ENCODE assay signal across 11 cellular contexts in the genomic region with DNA sequence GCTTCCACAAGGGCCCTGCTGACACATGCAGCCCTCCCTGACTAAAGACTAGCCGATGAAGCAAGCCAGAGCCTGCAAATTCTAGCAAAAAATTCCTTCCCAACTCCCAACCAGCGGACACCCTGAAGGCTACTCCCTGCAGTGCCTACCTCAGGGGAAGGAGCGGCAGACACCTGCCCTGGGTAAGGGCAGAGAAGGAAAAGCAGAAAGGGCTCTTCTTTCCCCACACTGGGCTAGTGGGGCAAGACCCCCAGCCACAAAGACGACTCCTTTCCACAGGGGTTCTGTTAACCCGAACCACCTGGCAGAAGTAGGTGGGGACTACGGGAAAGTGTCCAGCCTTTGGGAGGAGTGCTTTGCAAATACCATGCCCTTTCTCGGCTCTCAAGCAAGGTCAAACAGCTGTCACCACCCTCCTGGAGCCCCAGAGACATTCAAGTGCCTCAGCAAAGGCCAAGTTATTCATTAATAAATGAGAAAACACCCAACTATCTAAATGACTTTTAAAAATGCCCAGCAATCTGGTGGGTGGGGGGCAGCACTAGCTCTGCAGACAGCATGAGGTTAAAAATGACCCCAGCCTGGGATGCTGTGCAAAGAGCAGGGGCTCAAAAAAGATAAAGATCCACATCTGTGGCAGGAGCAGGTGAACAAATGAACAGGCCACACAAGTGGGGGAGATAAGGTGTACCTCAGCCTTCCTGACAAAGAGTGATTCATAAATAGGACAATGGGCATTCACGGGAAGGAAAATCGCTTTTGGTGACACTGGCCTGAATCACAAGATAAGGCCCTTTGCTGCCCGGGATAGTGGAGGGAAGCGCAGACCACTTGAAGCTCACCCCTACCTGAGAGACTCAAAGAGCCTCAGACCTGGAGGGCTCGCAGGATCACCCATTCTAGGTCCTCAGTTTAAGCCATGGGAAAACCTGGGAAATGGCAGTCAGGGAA. TPM values are rescaled to one million over a fixed set of nuclear protein-coding genes. Genes with fewer than 3 reads are reported as not detected.
DNase-seq lines count a peak whose midpoint lies in the region; ATAC-seq and TF ChIP-seq lines count a peak whose summit lies in the region.
"Had no signal": no experiment of that assay in that cellular context is flagged by ENCODE, and none has a peak within 500 bp of the region (broad histone marks: within the 10 kb centered on the region; RNA-seq: fewer than 3 reads in every experiment).

No MANE protein-coding gene starts in this region.

- 19% methylated on average over 12 of the region's 12 CpGs for WGBS in mammary epithelial cell (ENCODE audit: low coverage, missing lambda C conversion rate)
- WGBS in thyroid gland, 2 donors = 55 to 72% methylated on average over 12 of the region's 12 CpGs

- BruUV-seq in mammary epithelial cell (replicated peaks; lab: Mats Ljungman, UMichigan) = no TSS peak

- H3K36me3 ChIP-seq in mammary epithelial cell (ENCODE audit: insufficient read depth, low read length) = peaks cover 8% of the 10 kb centered on the region
- peaks cover 0 to 5% of the 10 kb centered on the region in 2 donors for H3K36me3 ChIP-seq in thyroid gland

- H3K4me3 ChIP-seq in mammary epithelial cell (replicated peaks in 1 of 3; ENCODE audit: insufficient read depth in 1 of 3, low read depth in 2 of 3, low read length in 3 of 3) (no peak overlapping the region), thyroid gland (replicated peaks in 1 of 3) (no peak overlapping the region)

- no peaks in the 10 kb centered on the region for H3K9me3 Mint-ChIP-seq in activated naive CD4-positive, alpha-beta T cell treated with anti-CD3 and anti-CD28 coated beads, Interleukin-2, amount 50 U/mL, for 72 hours

- H3K4me2 ChIP-seq in mammary epithelial cell (ENCODE audit: insufficient read depth, low read depth, low read length) = peak overlapping the region; percentile 55

- H3K79me2 ChIP-seq in mammary epithelial cell (ENCODE audit: insufficient read depth, low read length) = peaks cover 96% of the 10 kb centered on the region

- no peaks in the 10 kb centered on the region for H3K9me3 ChIP-seq in mammary epithelial cell (replicated peaks; ENCODE audit: insufficient read depth, low read length)
- H3K9me3 ChIP-seq in thyroid gland = no peaks in the 10 kb centered on the region

- dilution Hi-C loops in mammary epithelial cell (cut with HindIII; ENCODE audit: low sequenced_read_pairs) = no loop called here

- peaks cover 0 to 22% of the 10 kb centered on the region in 2 donors for H3K36me3 Mint-ChIP-seq in activated naive CD4-positive, alpha-beta T cell treated with anti-CD3 and anti-CD28 coated beads, Interleukin-2, amount 50 U/mL, for 72 hours

- H3K27me3 ChIP-seq in mammary epithelial cell (ENCODE audit: insufficient read depth, low read length) = no peaks in the 10 kb centered on the region
- H3K27me3 ChIP-seq in thyroid gland = no peaks in the 10 kb centered on the region

- H2AFZ ChIP-seq in mammary epithelial cell (ENCODE audit: low read depth, low read length) = no peak overlapping the region

- no peak for TF ChIP-seq CTCF in mammary epithelial cell (conservative IDR thresholded peaks at IDR 0.05 in 1 of 2, IDR thresholded peaks at IDR 0.05 in 1 of 2; ENCODE audit: extremely low read depth in 1 of 2, insufficient read depth in 1 of 2, low read depth in 1 of 2, low read length in 2 of 2)
- TF ChIP-seq CTCF in thyroid gland (IDR thresholded peaks at IDR 0.05) = no peak

- intact Hi-C loops in mammary epithelial cell (cut with micrococcal nuclease) = loop anchor here (1.0 kb wide), 1 partner anchor 8 kb away; no protein-coding TSS in a partner anchor
- intact Hi-C loops in thyroid gland (cut with DNase I) = no loop called here

- H3K4me1 ChIP-seq in mammary epithelial cell (ENCODE audit: insufficient read depth, low read length) (peaks cover 69% of the 10 kb centered on the region), thyroid gland (peaks cover 57 to 80% of the 10 kb centered on the region in 2 donors)

- H3K27ac ChIP-seq in mammary epithelial cell (ENCODE audit: insufficient read depth, low read depth, low read length) (peak overlapping the region; percentile 36), thyroid gland (peak overlapping the region; percentile 71 to 87 (median 82))
- H3K27ac ChIP-seq: 22Rv1 had no signal

- TF ChIP-seq POLR2A in thyroid gland (IDR thresholded peaks at IDR 0.05) = no peak

- peak; percentile 1 for DNase-seq in DMS153 treated with DMSO at 0.1 percent for 48 hours (lab: John Stamatoyannopoulos, UW; ENCODE audit: unreplicated experiment)
- DNase-seq in DMS153 (lab: John Stamatoyannopoulos, UW) = no peak
- peak; percentile 80 for DNase-seq in mammary epithelial cell
- no peak for DNase-seq in left lobe of liver (ENCODE audit: low spot score)
- peak; percentile 64 to 70 for DNase-seq in thyroid gland
- DNase-seq in cerebellar nuclear complex (lab: John Stamatoyannopoulos, UW) = no peak
- no peak for DNase-seq in activated naive CD4-positive, alpha-beta T cell treated with anti-CD3 and anti-CD28 coated beads, Interleukin-2, amount 50 U/mL, for 72 hours (ENCODE audit: low spot score in 2 of 2)
- DNase-seq: activated CD4-positive, alpha-beta T cell treated with anti-CD3 and anti-CD28 coated beads, Interleukin-2, amount 50 U/mL, for 48 hours; NCI-H446 had no signal

- in situ Hi-C loops in mammary epithelial cell (cut with MboI; ENCODE audit: low sequenced_read_pairs in 2 of 2) = no loop called here

- peak overlapping the region in 1 of 2 donors; percentile 85 for H3K27ac Mint-ChIP-seq in activated naive CD4-positive, alpha-beta T cell treated with anti-CD3 and anti-CD28 coated beads, Interleukin-2, amount 50 U/mL, for 72 hours

- H4K20me1 ChIP-seq in mammary epithelial cell (ENCODE audit: insufficient read depth, low read length) = no peaks in the 10 kb centered on the region

- ATAC-seq in left lobe of liver (peak; percentile 49), GM18498 (IDR thresholded peaks at IDR 0.05; ENCODE audit: unreplicated experiment) (no peak)
- ATAC-seq in activated naive CD4-positive, alpha-beta T cell treated with anti-CD3 and anti-CD28 coated beads, Interleukin-2, amount 50 U/mL, for 72 hours = no peak

- H3K9ac ChIP-seq in mammary epithelial cell (ENCODE audit: insufficient read depth, low read length) = peak overlapping the region; percentile 16

- CTCF ChIA-PET in mammary epithelial cell (lab: Charles Lee; ENCODE audit: low non-redundant PET) = no interaction called here

RNA-seq across cellular contexts. Expression of gene CCDC12, which starts 33.0 kb away (rescaled TPM):
- 10 to 100 TPM; 17.8 to 42.1 TPM for total RNA-seq in mammary epithelial cell
- polyA plus RNA-seq in mammary epithelial cell = 31.4 TPM
- 19.6 TPM for polyA minus RNA-seq in mammary epithelial cell
- total RNA-seq in left lobe of liver = 19.3 TPM
- total RNA-seq in thyroid gland = 10 to 100 TPM; 43.2 to 60.6 (median 51.8) TPM
- 10 to 100 TPM; 49.3 to 55.2 TPM for total RNA-seq in activated naive CD4-positive, alpha-beta T cell treated with anti-CD3 and anti-CD28 coated beads, Interleukin-2, amount 50 U/mL, for 72 hours

RNA-seq across cellular contexts. Expression of gene NBEAL2, which starts 36.0 kb away (rescaled TPM):
- 10 to 100 TPM; 21.3 to 42.3 TPM for total RNA-seq in mammary epithelial cell
- polyA plus RNA-seq in mammary epithelial cell = 24.6 TPM
- polyA minus RNA-seq in mammary epithelial cell = 63.5 TPM
- total RNA-seq in left lobe of liver = 12.2 TPM
- total RNA-seq in thyroid gland = 10 to 100 TPM; 19.4 to 38.6 (median 27.5) TPM
- total RNA-seq in activated naive CD4-positive, alpha-beta T cell treated with anti-CD3 and anti-CD28 coated beads, Interleukin-2, amount 50 U/mL, for 72 hours = 100 to 1,000 TPM in 1 of 2 donors, 10 to 100 TPM in 1; 75.7 to 122 TPM

Comparison
In these comparisons a context has a peak if more than half of its experiments do, and no peak if none do; other contexts are left out.
1. DNase-seq: peak in DMS153 treated with DMSO at 0.1 percent for 48 hours (single experiment), mammary epithelial cell (single experiment) and thyroid gland (2 of 2); none in DMS153 (single experiment), left lobe of liver (single experiment), cerebellar nuclear complex (0 of 2) and activated naive CD4-positive, alpha-beta T cell treated with anti-CD3 and anti-CD28 coated beads, Interleukin-2, amount 50 U/mL, for 72 hours (0 of 2).